2 cellular contexts compared by ENCODE assay signal in genomic region chr2:44785433-44785832, GRCh38.
TF ChIP-seq lines count a peak whose summit lies in the region.

No MANE protein-coding gene starts in this region.

TF ChIP-seq in HepG2, 621 proteins besides CTCF, POLR2A, EP300 and RAD21:
- TF ChIP-seq MAFK (conservative IDR thresholded peaks at IDR 0.05 in 1 of 2, IDR thresholded peaks at IDR 0.05 in 1 of 2; ENCODE audit: low read length in 2 of 2) (peak; percentile 74 to 78), ZNF546 (CRISPR knock-in tag; conservative IDR thresholded peaks at IDR 0.05) (no peak), MAFF (IDR thresholded peaks at IDR 0.05; ENCODE audit: low read depth, low read length) (peak; percentile 60; the same call in 1 of the 2 replicates), DMTF1 (CRISPR knock-in tag; IDR thresholded peaks at IDR 0.05) (no peak), KAT8 (CRISPR knock-in tag; IDR thresholded peaks at IDR 0.05) (no peak), KLF11 (CRISPR knock-in tag; IDR thresholded peaks at IDR 0.05) (no peak), MXI1 (IDR thresholded peaks at IDR 0.05; ENCODE audit: borderline replicate concordance, low read depth, low read length) (no peak)
TF ChIP-seq in HepG2: peak in this region for 2.

TF ChIP-seq in A549, 52 proteins besides CTCF, POLR2A, EP300 and RAD21:
- no peak for TF ChIP-seq KDM1A (IDR thresholded peaks at IDR 0.05; ENCODE audit: low read depth)
- peak; percentile 73 for TF ChIP-seq MAFK (IDR thresholded peaks at IDR 0.05; ENCODE audit: partially characterized antibody)
- no peak for TF ChIP-seq NR3C1 (IDR thresholded peaks at IDR 0.05)
TF ChIP-seq in A549: peak in this region for 1.
